In genomic region chr3:125512135-125512920, GRCh38 we compare ENCODE assay signal across 9 cellular contexts.
A peak's percentile ranks its signal among the peaks of the same experiment; 100 is the strongest.
DNase-seq lines count a peak whose midpoint lies in the region; ATAC-seq lines count a peak whose summit lies in the region.
"Had no signal": no experiment of that assay in that cellular context is flagged by ENCODE, and none has a peak within 500 bp of the region (broad histone marks: within the 10 kb centered on the region; RNA-seq: fewer than 3 reads in every experiment).

No MANE protein-coding gene starts in this region.

- H3K27me3 Mint-ChIP-seq in dendritic cell treated with granulocyte-macrophage colony-stimulating factor and Interleukin-4, amounts not matched to agents 40 ng/mL and 50 ng/mL, for 4 days, result no peaks in the 10 kb centered on the region

- H3K9me3 Mint-ChIP-seq in dendritic cell treated with granulocyte-macrophage colony-stimulating factor and Interleukin-4, amounts not matched to agents 40 ng/mL and 50 ng/mL, for 4 days, result peaks cover 11% of the 10 kb centered on the region

- peaks cover 12% of the 10 kb centered on the region for H3K36me3 ChIP-seq in HAP-1 (replicated peaks)

- H3K4me3 Mint-ChIP-seq in dendritic cell treated with granulocyte-macrophage colony-stimulating factor and Interleukin-4, amounts not matched to agents 40 ng/mL and 50 ng/mL, for 4 days, result no peak overlapping the region

- ATAC-seq in HG03521 (IDR thresholded peaks at IDR 0.05; ENCODE audit: unreplicated experiment), result no peak
- no peak for ATAC-seq in HG02970 (IDR thresholded peaks at IDR 0.05; ENCODE audit: low FRiP score, unreplicated experiment)

- H3K4me1 Mint-ChIP-seq in dendritic cell treated with granulocyte-macrophage colony-stimulating factor and Interleukin-4, amounts not matched to agents 40 ng/mL and 50 ng/mL, for 4 days (ENCODE audit: low read depth), result peaks cover 16% of the 10 kb centered on the region

- peaks cover 60% of the 10 kb centered on the region for H3K36me3 Mint-ChIP-seq in dendritic cell treated with granulocyte-macrophage colony-stimulating factor and Interleukin-4, amounts not matched to agents 40 ng/mL and 50 ng/mL, for 4 days (ENCODE audit: low read depth)

- in situ Hi-C loops in HAP-1 (cut with MboI; ENCODE audit: low sequenced_read_pairs), result no loop called here

- intact Hi-C loops in dendritic cell treated with granulocyte-macrophage colony-stimulating factor and Interleukin-4, amounts not matched to agents 40 ng/mL and 50 ng/mL, for 4 days (cut with micrococcal nuclease), result no loop called here

- H3K27ac Mint-ChIP-seq in dendritic cell treated with granulocyte-macrophage colony-stimulating factor and Interleukin-4, amounts not matched to agents 40 ng/mL and 50 ng/mL, for 4 days, result peak overlapping the region; percentile 61

- H3K27me3 ChIP-seq in HAP-1 (ENCODE audit: low read depth), result no peaks in the 10 kb centered on the region

- H3K4me1 ChIP-seq in HAP-1, result no peaks in the 10 kb centered on the region

- H3K9me3 ChIP-seq in HAP-1, result no peaks in the 10 kb centered on the region

- no peak overlapping the region for H3K4me3 ChIP-seq in HAP-1

- peak; percentile 67 for DNase-seq in activated effector memory CD4-positive, alpha-beta T cell treated with anti-CD3 and anti-CD28 coated beads, Interleukin-2, amount 50 U/mL, for 16 hours
- DNase-seq in activated effector memory CD4-positive, alpha-beta T cell treated with Interleukin-2 at 50 U/mL for 16 hours, result no peak
- DNase-seq in NCI-H524 (lab: John Stamatoyannopoulos, UW), result peak; percentile 72 to 91
- peak; percentile 61 for DNase-seq in stimulated activated CD8-positive, alpha-beta memory T cell treated with anti-CD3 and anti-CD28 coated beads, Interleukin-4, amount 100 ng/mL, for 48 hours
- no peak for DNase-seq in HAP-1 (ENCODE audit: low spot score in 2 of 2)
- DNase-seq: DND-41 had no signal

Comparison
In these comparisons a context has a peak if more than half of its experiments do, and no peak if none do; other contexts are left out.
1. DNase-seq: peak in activated effector memory CD4-positive, alpha-beta T cell treated with anti-CD3 and anti-CD28 coated beads, Interleukin-2, amount 50 U/mL, for 16 hours (single experiment), NCI-H524 (2 of 2) and stimulated activated CD8-positive, alpha-beta memory T cell treated with anti-CD3 and anti-CD28 coated beads, Interleukin-4, amount 100 ng/mL, for 48 hours (single experiment); none in activated effector memory CD4-positive, alpha-beta T cell treated with Interleukin-2 at 50 U/mL for 16 hours (single experiment) and HAP-1 (0 of 2).